In the genomic region with DNA sequence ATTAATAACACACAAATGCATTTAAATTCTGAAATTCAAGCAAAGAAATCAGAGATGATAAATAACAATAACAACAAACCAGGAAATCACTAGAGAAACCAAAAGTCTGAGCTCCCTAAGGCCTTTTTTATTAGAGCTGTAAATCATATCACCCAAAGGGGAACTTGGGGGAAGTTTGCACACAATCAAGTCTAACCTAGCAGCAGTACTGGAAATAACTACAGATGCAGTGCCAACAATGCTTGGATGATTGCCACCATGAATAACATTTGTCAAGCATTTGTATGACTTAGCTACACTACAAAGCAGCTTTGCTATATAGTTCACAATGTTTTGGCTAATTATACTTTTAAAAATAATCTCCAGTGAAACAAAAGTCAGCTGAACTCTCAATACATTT, we compare ENCODE assay signal across 9 cellular contexts. TPM values are rescaled to one million over a fixed set of nuclear protein-coding genes. Genes with fewer than 3 reads are reported as not detected.
A peak's percentile ranks its signal among the peaks of the same experiment; 100 is the strongest.
DNase-seq lines count a peak whose midpoint lies in the region; ATAC-seq and TF ChIP-seq lines count a peak whose summit lies in the region.
"Had no signal": no experiment of that assay in that cellular context is flagged by ENCODE, and none has a peak within 500 bp of the region (broad histone marks: within the 10 kb centered on the region; RNA-seq: fewer than 3 reads in every experiment).

No MANE protein-coding gene starts in this region.

- ATAC-seq in body of pancreas (peak; percentile 71), right lobe of liver (peak; percentile 53 to 65 (median 58)), GM23338 (no peak), WTC11 (no peak)

- no peak for TF ChIP-seq CTCF in AG10803 (conservative IDR thresholded peaks at IDR 0.05; ENCODE audit: low read length)
- no peak for TF ChIP-seq CTCF in body of pancreas (IDR thresholded peaks at IDR 0.05)
- TF ChIP-seq CTCF in right lobe of liver (IDR thresholded peaks at IDR 0.05), result no peak
- TF ChIP-seq CTCF in GM23338 (conservative IDR thresholded peaks at IDR 0.05; ENCODE audit: low read depth in 2 of 2), result no peak
- TF ChIP-seq CTCF in WTC11 (IDR thresholded peaks at IDR 0.05), result no peak

- H3K27me3 Mint-ChIP-seq in GM23338 (ENCODE audit: insufficient read depth, low read depth, poor library complexity), result peaks cover 1% of the 10 kb centered on the region
- H3K27me3 Mint-ChIP-seq in WTC11 (ENCODE audit: low read depth), result no peaks in the 10 kb centered on the region

- H3F3A ChIP-seq in GM23338 (replicated peaks; ENCODE audit: low read depth), result no peaks in the 10 kb centered on the region

- H3K4me1 Mint-ChIP-seq in GM23338, result peaks cover 5% of the 10 kb centered on the region; the same call in 2 of the 3 replicates
- peaks cover 5% of the 10 kb centered on the region for H3K4me1 Mint-ChIP-seq in WTC11

- H3K36me3 ChIP-seq in Karpas-422 (ENCODE audit: insufficient read depth, low read length) (peaks cover 3% of the 10 kb centered on the region; the same call in 1 of the 2 replicates), body of pancreas (replicated peaks in 1 of 2; ENCODE audit: insufficient read depth in 1 of 2, low read depth in 2 of 2) (no peaks in the 10 kb centered on the region), right lobe of liver (peaks cover 0 to 11% (median 0%) of the 10 kb centered on the region in 4 donors), GM23338 (ENCODE audit: insufficient read depth) (no peaks in the 10 kb centered on the region)

- H3K9me2 ChIP-seq in Karpas-422 (replicated peaks; ENCODE audit: insufficient read depth, low read length), result no peaks in the 10 kb centered on the region
- H3K9me2 ChIP-seq in GM23338 (ENCODE audit: insufficient read depth), result no peaks in the 10 kb centered on the region

- DNase-seq in AG10803 (ENCODE audit: low read depth) (peak; percentile 87), Karpas-422 (peak; percentile 59), body of pancreas (peak; percentile 47 to 78 (median 68)), right lobe of liver (peak in 1 of 3 donors; percentile 63), GM23338 (ENCODE audit: low spot score) (no peak), NCI-H2171 (lab: John Stamatoyannopoulos, UW) (no peak), T-helper 2 cell (no peak), WTC11 (ENCODE audit: low spot score) (no peak)
- DNase-seq: activated naive CD4-positive, alpha-beta T cell treated with Interleukin-2 at 50 U/mL for 16 hours had no signal

- H3K4me3 ChIP-seq in AG10803 (ENCODE audit: low read length) (no peak overlapping the region), Karpas-422 (ENCODE audit: low read length) (no peak overlapping the region), body of pancreas (no peak overlapping the region), right lobe of liver (no peak overlapping the region), GM23338 (no peak overlapping the region)

- no peak overlapping the region for H3K9ac ChIP-seq in Karpas-422 (ENCODE audit: low read length)

- intact Hi-C loops in body of pancreas (cut with DNase I) (no loop called here), right lobe of liver (cut with DNase I) (loop anchor here in 1 of 2 donors (10.0 kb wide), 1 partner anchor 946 kb away; no protein-coding TSS in a partner anchor)

- H2AFZ ChIP-seq in Karpas-422 (ENCODE audit: low read length) (no peak overlapping the region), GM23338 (no peak overlapping the region)

- H3K4me1 ChIP-seq in Karpas-422 (ENCODE audit: low read length), result peaks cover 57% of the 10 kb centered on the region
- H3K4me1 ChIP-seq in body of pancreas, result peaks cover 44% of the 10 kb centered on the region
- peaks cover 0 to 33% (median 11%) of the 10 kb centered on the region in 4 donors for H3K4me1 ChIP-seq in right lobe of liver
- no peaks in the 10 kb centered on the region for H3K4me1 ChIP-seq in GM23338 (ENCODE audit: insufficient read depth)

- CTCF ChIA-PET in WTC11 (lab: Charles Lee), result interaction anchor here (0.5 to 4.3 kb wide), 6 partner anchors 8 to 945 kb away, joined by 3 to 35 read pairs (median 4); no protein-coding TSS in a partner anchor

- peak overlapping the region; percentile 48 for H3K27ac ChIP-seq in Karpas-422 (ENCODE audit: low read length)
- H3K27ac ChIP-seq in body of pancreas, result peak overlapping the region; percentile 4 to 61 (median 38)
- H3K27ac ChIP-seq in right lobe of liver, result peak overlapping the region in 2 of 3 donors; percentile 61 to 69
- H3K27ac ChIP-seq in GM23338 (ENCODE audit: low read depth), result no peak overlapping the region

- H3K79me2 ChIP-seq in Karpas-422 (ENCODE audit: low read length), result peaks cover 27% of the 10 kb centered on the region
- H3K79me2 ChIP-seq in GM23338 (replicated peaks; ENCODE audit: insufficient read depth), result 0 out of 2 replicates have a peak, but pooled peaks cover 4% of the 10 kb centered on the region

- no peak overlapping the region for H3K27ac Mint-ChIP-seq in GM23338
- no peak overlapping the region for H3K27ac Mint-ChIP-seq in WTC11

- H3K27me3 ChIP-seq in Karpas-422 (ENCODE audit: low read length) (no peaks in the 10 kb centered on the region), body of pancreas (no peaks in the 10 kb centered on the region), right lobe of liver (no peaks in the 10 kb centered on the region), GM23338 (ENCODE audit: insufficient read depth) (no peaks in the 10 kb centered on the region)

- no peaks in the 10 kb centered on the region for H3K9me3 ChIP-seq in Karpas-422 (ENCODE audit: low read length)
- no peaks in the 10 kb centered on the region for H3K9me3 ChIP-seq in body of pancreas
- no peaks in the 10 kb centered on the region for H3K9me3 ChIP-seq in right lobe of liver

- TF ChIP-seq POLR2A in body of pancreas (IDR thresholded peaks at IDR 0.05) (no peak), right lobe of liver (IDR thresholded peaks at IDR 0.05) (no peak)

- no peaks in the 10 kb centered on the region for H4K20me1 ChIP-seq in Karpas-422 (ENCODE audit: insufficient read depth, low read depth, low read length)
- H4K20me1 ChIP-seq in GM23338 (replicated peaks; ENCODE audit: insufficient read depth), result no peaks in the 10 kb centered on the region

- peak overlapping the region; percentile 51 for H3K4me2 ChIP-seq in Karpas-422 (ENCODE audit: low read depth, low read length, poor library complexity, severe bottlenecking)
- H3K4me2 ChIP-seq in GM23338, result no peak overlapping the region

- H3K9me3 Mint-ChIP-seq in GM23338 (no peaks in the 10 kb centered on the region), WTC11 (no peaks in the 10 kb centered on the region)

- H3K36me3 Mint-ChIP-seq in GM23338 (ENCODE audit: low read depth) (no peaks in the 10 kb centered on the region; the same call in 2 of the 3 replicates), WTC11 (no peaks in the 10 kb centered on the region)

- H3K4me3 Mint-ChIP-seq in GM23338 (no peak overlapping the region), WTC11 (no peak overlapping the region)

- POLR2A ChIA-PET in WTC11 (lab: Charles Lee), result interaction anchor here (0.5 kb wide), 1 partner anchor 423 kb away, joined by 3 read pairs; no protein-coding TSS in a partner anchor

TF ChIP-seq in GM23338, 12 proteins besides CTCF, POLR2A, EP300 and RAD21 (continues in another document):
- TF ChIP-seq, protein P1, sequence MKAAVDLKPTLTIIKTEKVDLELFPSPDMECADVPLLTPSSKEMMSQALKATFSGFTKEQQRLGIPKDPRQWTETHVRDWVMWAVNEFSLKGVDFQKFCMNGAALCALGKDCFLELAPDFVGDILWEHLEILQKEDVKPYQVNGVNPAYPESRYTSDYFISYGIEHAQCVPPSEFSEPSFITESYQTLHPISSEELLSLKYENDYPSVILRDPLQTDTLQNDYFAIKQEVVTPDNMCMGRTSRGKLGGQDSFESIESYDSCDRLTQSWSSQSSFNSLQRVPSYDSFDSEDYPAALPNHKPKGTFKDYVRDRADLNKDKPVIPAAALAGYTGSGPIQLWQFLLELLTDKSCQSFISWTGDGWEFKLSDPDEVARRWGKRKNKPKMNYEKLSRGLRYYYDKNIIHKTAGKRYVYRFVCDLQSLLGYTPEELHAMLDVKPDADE (IDR thresholded peaks at IDR 0.05), result no peak
- TF ChIP-seq ZNF331 (CRISPR knock-in tag; IDR thresholded peaks at IDR 0.05; ENCODE audit: low read depth) (no peak), STAT1 (IDR thresholded peaks at IDR 0.05; ENCODE audit: unreplicated experiment) (no peak), POLR2AphosphoS5 (IDR thresholded peaks at IDR 0.05; ENCODE audit: low read depth) (no peak), EZH2 (IDR thresholded peaks at IDR 0.05; ENCODE audit: low read depth, unreplicated experiment) (no peak), EZH2phosphoT487 (IDR thresholded peaks at IDR 0.05; ENCODE audit: unreplicated experiment) (no peak), CREB1 (CRISPR knock-in tag; IDR thresholded peaks at IDR 0.05; ENCODE audit: low read depth) (no peak), ZNF114 (CRISPR knock-in tag; IDR thresholded peaks at IDR 0.05) (no peak)

TF ChIP-seq in WTC11, 78 proteins besides CTCF, POLR2A, EP300 and RAD21 (continues in another document):
- no peak for TF ChIP-seq GABPB1 (CRISPR knock-in tag; IDR thresholded peaks at IDR 0.05)
- TF ChIP-seq ZNF138 (CRISPR knock-in tag; conservative IDR thresholded peaks at IDR 0.05), result no peak
- TF ChIP-seq NFE2L1 (CRISPR knock-in tag; IDR thresholded peaks at IDR 0.05), result no peak
- no peak for TF ChIP-seq ATF1 (CRISPR knock-in tag; IDR thresholded peaks at IDR 0.05)
- TF ChIP-seq, protein P2, sequence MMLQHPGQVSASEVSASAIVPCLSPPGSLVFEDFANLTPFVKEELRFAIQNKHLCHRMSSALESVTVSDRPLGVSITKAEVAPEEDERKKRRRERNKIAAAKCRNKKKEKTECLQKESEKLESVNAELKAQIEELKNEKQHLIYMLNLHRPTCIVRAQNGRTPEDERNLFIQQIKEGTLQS (CRISPR knock-in tag; conservative IDR thresholded peaks at IDR 0.05), result no peak
- TF ChIP-seq SMAD4 (CRISPR knock-in tag; IDR thresholded peaks at IDR 0.05), result no peak
- TF ChIP-seq, protein P3, sequence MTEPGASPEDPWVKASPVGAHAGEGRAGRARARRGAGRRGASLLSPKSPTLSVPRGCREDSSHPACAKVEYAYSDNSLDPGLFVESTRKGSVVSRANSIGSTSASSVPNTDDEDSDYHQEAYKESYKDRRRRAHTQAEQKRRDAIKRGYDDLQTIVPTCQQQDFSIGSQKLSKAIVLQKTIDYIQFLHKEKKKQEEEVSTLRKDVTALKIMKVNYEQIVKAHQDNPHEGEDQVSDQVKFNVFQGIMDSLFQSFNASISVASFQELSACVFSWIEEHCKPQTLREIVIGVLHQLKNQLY (CRISPR knock-in tag; IDR thresholded peaks at IDR 0.05), result no peak
- TF ChIP-seq ZBTB21 (CRISPR knock-in tag; IDR thresholded peaks at IDR 0.05; ENCODE audit: borderline replicate concordance), result no peak
- TF ChIP-seq SOX15 (CRISPR knock-in tag; IDR thresholded peaks at IDR 0.05), result no peak
- no peak for TF ChIP-seq NR2C2 (CRISPR knock-in tag; IDR thresholded peaks at IDR 0.05)
- TF ChIP-seq ZNF317 (CRISPR knock-in tag; IDR thresholded peaks at IDR 0.05; ENCODE audit: borderline replicate concordance, low read depth), result no peak

RNA-seq across cellular contexts. Expression of a gene that starts 27.8 kb away (rescaled TPM):
- 11.5 and 22.3 TPM in 2 replicates for total RNA-seq in Karpas-422 (2014; rRNA removed; shearing (Covaris generic); ENCODE audit: low replicate concordance)
- total RNA-seq in body of pancreas (10 to 100 TPM in 1 of 2 donors, 1 to 10 TPM in 1; 9.6 to 11.2 TPM), right lobe of liver (1 to 10 TPM; 5.1 to 9.9 (median 7.9) TPM), WTC11 (2021) (24.5 to 29.1 TPM (median 27.2 TPM) in 3 replicates)
- total RNA-seq in GM23338 (2014; rRNA removed; shearing (Covaris generic)), result 28.7 and 33.4 TPM in 2 replicates
- polyA plus RNA-seq in GM23338 (2016; fragmentation: Nextera tagmentation; extraction: Ambion mirVana), result 18.3 and 20.0 TPM in 2 replicates

Comparison
In these comparisons a context has a peak if more than half of its experiments do, and no peak if none do; other contexts are left out.
1. DNase-seq: peak in AG10803 (single experiment), Karpas-422 (single experiment) and body of pancreas (4 of 4); none in GM23338 (single experiment), NCI-H2171 (single experiment), T-helper 2 cell (0 of 5) and WTC11 (single experiment).
2. ATAC-seq: peak in body of pancreas (single experiment) and right lobe of liver (4 of 4); none in GM23338 (single experiment) and WTC11 (single experiment).